24 cellular contexts compared by ENCODE assay signal in genomic region chr7:84105582-84105981, GRCh38.
DNase-seq lines count a peak whose midpoint lies in the region; ATAC-seq and TF ChIP-seq lines count a peak whose summit lies in the region.
"Had no signal": no experiment of that assay in that cellular context is flagged by ENCODE, and none has a peak within 500 bp of the region (broad histone marks: within the 10 kb centered on the region; RNA-seq: fewer than 3 reads in every experiment).

No MANE protein-coding gene starts in this region.

- 0 out of 2 replicates have a peak, but pooled peaks cover 5% of the 10 kb centered on the region for H3K4me1 ChIP-seq in PC-3 (ENCODE audit: insufficient read depth, low read length)
- H3K4me1 ChIP-seq in heart left ventricle, result no peaks in the 10 kb centered on the region
- H3K4me1 ChIP-seq: transverse colon had no signal

- no peaks in the 10 kb centered on the region for H3K9me3 ChIP-seq in PC-3 (ENCODE audit: low read length)
- H3K9me3 ChIP-seq in heart left ventricle, result no peaks in the 10 kb centered on the region
- H3K9me3 ChIP-seq: Caco-2, spleen, transverse colon had no signal

- H3K4me2 ChIP-seq in PC-3 (ENCODE audit: low read length), result no peak overlapping the region

- no peaks in the 10 kb centered on the region for H3K27me3 ChIP-seq in PC-3 (ENCODE audit: low read length)
- H3K27me3 ChIP-seq in heart left ventricle, result no peaks in the 10 kb centered on the region
- H3K27me3 ChIP-seq: spleen, transverse colon had no signal

- no TSS peak for BruUV-seq in PC-3 (replicated peaks; lab: Mats Ljungman, UMichigan)

- CTCF ChIA-PET in PC-3 (lab: Charles Lee), result no interaction called here

- POLR2A ChIA-PET in PC-3 (lab: Charles Lee; ENCODE audit: unreplicated experiment), result no interaction called here

- H3K36me3 ChIP-seq in PC-3 (ENCODE audit: low read depth, low read length), result peaks cover 5% of the 10 kb centered on the region; the same call in 1 of the 2 replicates
- no peaks in the 10 kb centered on the region for H3K36me3 ChIP-seq in heart left ventricle
- H3K36me3 ChIP-seq: spleen, transverse colon had no signal

- TF ChIP-seq CTCF in PC-3 (conservative IDR thresholded peaks at IDR 0.05; ENCODE audit: low read depth, low read length), result no peak
- no peak for TF ChIP-seq CTCF in fibroblast of mammary gland (conservative IDR thresholded peaks at IDR 0.05; ENCODE audit: control insufficient read depth, insufficient read depth, low read depth, low read length)
- TF ChIP-seq CTCF in heart left ventricle (IDR thresholded peaks at IDR 0.05), result no peak

- no peak overlapping the region for H2AFZ ChIP-seq in PC-3 (ENCODE audit: low read length)

- intact Hi-C loops in PC-3 (cut with micrococcal nuclease), result no loop called here
- intact Hi-C loops in heart left ventricle (cut with DNase I), result no loop called here

- no peaks in the 10 kb centered on the region for H4K20me1 ChIP-seq in PC-3 (ENCODE audit: low read length)

- no peaks in the 10 kb centered on the region for H3K9me2 ChIP-seq in PC-3 (replicated peaks; ENCODE audit: low read length)

- peak; percentile 10 for DNase-seq in GM03348 (ENCODE audit: low spot score)
- DNase-seq in PC-3, result no peak
- DNase-seq in fibroblast of mammary gland (ENCODE audit: low read depth), result peak; percentile 60
- DNase-seq in skeletal muscle cell (ENCODE audit: low read depth), result peak; percentile 39
- no peak for DNase-seq in dedifferentiated amniotic fluid mesenchymal stem cell (ENCODE audit: extremely low spot score)
- no peak for DNase-seq in NCI-H1436 treated with DMSO at 0.1 percent for 48 hours (lab: John Stamatoyannopoulos, UW)
- DNase-seq in heart left ventricle, result no peak
- DNase-seq in substantia nigra (lab: John Stamatoyannopoulos, UW), result no peak
- DNase-seq: activated CD4-positive, CD25-positive, alpha-beta regulatory T cell treated with anti-CD3 and anti-CD28 coated beads, Interleukin-2, amount 50 U/mL, for 72 hours; activated naive CD4-positive, alpha-beta T cell treated with Interleukin-2 at 50 U/mL for 16 hours; activated T-cell treated with anti-CD3 and anti-CD28 coated beads, Interleukin-2, amount 50 U/mL, for 24 hours; Caco-2; caudate nucleus; Karpas-422; left cardiac atrium; mesendoderm; naive thymus-derived CD4-positive, alpha-beta T cell; NCI-H187 treated with DMSO at 0.1 percent for 48 hours; retina; SIG-M5; spleen; stimulated activated CD4-positive, alpha-beta T cell treated with anti-CD3 and anti-CD28 coated beads, Interleukin-4, amount 100 ng/mL, for 24 hours; T-cell; transverse colon had no signal

- 0 out of 2 replicates have a peak, but pooled peaks have one; percentile 37 for ATAC-seq in PC-3
- ATAC-seq in heart left ventricle, result no peak
- ATAC-seq: left cardiac atrium; naive thymus-derived CD4-positive, alpha-beta T cell; T-cell had no signal

- no peak for TF ChIP-seq POLR2A in heart left ventricle (IDR thresholded peaks at IDR 0.05)

- H3K4me3 ChIP-seq in PC-3 (ENCODE audit: low read length) (no peak overlapping the region), fibroblast of mammary gland (ENCODE audit: control insufficient read depth, low read depth, low read length) (no peak overlapping the region), skeletal muscle cell (ENCODE audit: low read depth, low read length) (no peak overlapping the region), heart left ventricle (no peak overlapping the region)
- H3K4me3 ChIP-seq: spleen, transverse colon had no signal

- H3K27ac ChIP-seq in PC-3 (ENCODE audit: low read length) (no peak overlapping the region), heart left ventricle (no peak overlapping the region), substantia nigra (ENCODE audit: low read depth, low read length, poor library complexity, severe bottlenecking) (no peak overlapping the region)
- H3K27ac ChIP-seq: spleen, transverse colon had no signal

- no peak overlapping the region for H3K9ac ChIP-seq in PC-3 (ENCODE audit: low read length)

- H3K79me2 ChIP-seq in PC-3 (ENCODE audit: low read length), result no peaks in the 10 kb centered on the region

- H3F3A ChIP-seq in PC-3 (ENCODE audit: low read length, unreplicated experiment), result no peaks in the 10 kb centered on the region

- 0 to 49% (median 28%) methylated on average over 1 of the region's 1 CpG for WGBS in heart left ventricle, 4 donors

Comparison
In these comparisons a context has a peak if more than half of its experiments do, and no peak if none do; other contexts are left out.
1. DNase-seq: peak in GM03348 (single experiment), fibroblast of mammary gland (single experiment) and skeletal muscle cell (single experiment); none in PC-3 (single experiment), dedifferentiated amniotic fluid mesenchymal stem cell (single experiment), NCI-H1436 treated with DMSO at 0.1 percent for 48 hours (single experiment), heart left ventricle (0 of 5) and substantia nigra (0 of 49).